10 cellular contexts compared by ENCODE assay signal in the genomic region with DNA sequence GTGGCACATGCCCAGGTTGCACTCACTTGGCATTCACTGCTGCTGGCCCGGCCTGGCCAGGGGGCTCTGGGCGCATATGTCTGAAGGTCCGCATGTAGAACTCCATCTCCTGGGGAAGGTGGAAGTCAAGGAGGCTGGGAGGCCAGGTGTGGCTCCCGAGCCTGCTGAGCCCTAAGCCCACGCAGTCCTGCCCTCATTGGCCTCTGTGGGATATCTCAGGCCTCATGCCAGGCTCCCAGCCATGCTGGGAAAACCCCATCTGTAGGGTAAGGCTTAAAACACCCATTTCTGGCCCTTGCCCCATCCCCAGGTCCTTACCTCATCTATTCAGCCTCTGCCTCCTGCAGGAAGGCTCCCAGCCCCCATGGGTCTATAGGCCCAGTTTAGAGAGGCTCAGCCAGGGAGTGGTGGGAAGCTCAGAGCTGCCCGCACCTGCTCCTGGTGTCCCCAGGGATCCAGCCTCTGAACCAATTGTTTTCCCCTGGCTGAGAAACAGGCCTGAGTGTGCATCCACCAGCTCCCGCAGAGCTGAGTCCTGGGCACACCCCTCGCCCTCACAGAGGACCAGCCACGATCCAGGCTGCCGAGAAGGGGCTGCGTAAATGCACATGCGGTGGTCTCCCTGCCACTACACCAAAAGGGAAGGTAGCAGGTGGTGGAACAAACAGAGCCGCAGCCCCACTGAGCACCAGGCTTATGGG. TPM values are rescaled to one million over a fixed set of nuclear protein-coding genes. Genes with fewer than 3 reads are reported as not detected.
DNase-seq lines count a peak whose midpoint lies in the region; ATAC-seq and TF ChIP-seq lines count a peak whose summit lies in the region.
"Had no signal": no experiment of that assay in that cellular context is flagged by ENCODE, and none has a peak within 500 bp of the region (broad histone marks: within the 10 kb centered on the region; RNA-seq: fewer than 3 reads in every experiment).

No MANE protein-coding gene starts in this region.

- TF ChIP-seq POLR2A in gastrocnemius medialis (IDR thresholded peaks at IDR 0.05), result no peak

- ATAC-seq in gastrocnemius medialis, result no peak
- no peak for ATAC-seq in HG03521 (IDR thresholded peaks at IDR 0.05; ENCODE audit: unreplicated experiment)
- ATAC-seq in GM21619 (IDR thresholded peaks at IDR 0.05; ENCODE audit: unreplicated experiment), result no peak
- ATAC-seq: natural killer cell treated with Interleukin-12 subunit alpha and Interleukin-12 subunit beta and Interleukin-15 and Interleukin-18, amount 100 ng/mL, for 72 hours had no signal

- intact Hi-C loops in gastrocnemius medialis (cut with DNase I; ENCODE audit: low total_unique reads), result no loop called here

- H3K9me3 ChIP-seq in gastrocnemius medialis, result no peaks in the 10 kb centered on the region

- H3K36me3 ChIP-seq in H7 (replicated peaks; ENCODE audit: control insufficient read depth, insufficient read depth, low read length), result no peaks in the 10 kb centered on the region
- no peaks in the 10 kb centered on the region for H3K36me3 ChIP-seq in gastrocnemius medialis
- H3K36me3 ChIP-seq: cardiac muscle cell had no signal

- H3K4me1 ChIP-seq in gastrocnemius medialis, result peaks cover 53 to 66% of the 10 kb centered on the region in 2 donors

- DNase-seq in H7 (peak; percentile 71), NCI-H510A (lab: John Stamatoyannopoulos, UW) (peak; percentile 58), epithelial cell of esophagus (ENCODE audit: low read depth) (peak; percentile 32), gastrocnemius medialis (no peak), SKM-1 treated with dmso at 0.1 percent for 144 hours (lab: John Stamatoyannopoulos, UW; ENCODE audit: unreplicated experiment) (no peak)
- no peak for DNase-seq in activated naive CD4-positive, alpha-beta T cell treated with anti-CD3 and anti-CD28 coated beads, Interleukin-2, amount 50 U/mL, for 16 hours

- peak overlapping the region; percentile 18 to 70 (median 58) for H3K27ac ChIP-seq in gastrocnemius medialis
- H3K27ac ChIP-seq: cardiac muscle cell had no signal

- no peak for TF ChIP-seq CTCF in epithelial cell of esophagus (IDR thresholded peaks at IDR 0.05; ENCODE audit: insufficient read depth, low read depth, low read length, missing control alignments)
- no peak for TF ChIP-seq CTCF in gastrocnemius medialis (IDR thresholded peaks at IDR 0.05 in 4 of 5, conservative IDR thresholded peaks at IDR 0.05 in 1 of 5)

- H3K4me3 ChIP-seq in H7 (ENCODE audit: insufficient read depth, low read depth, low read length), result no peak overlapping the region
- H3K4me3 ChIP-seq in epithelial cell of esophagus (ENCODE audit: low read length), result no peak overlapping the region
- H3K4me3 ChIP-seq in gastrocnemius medialis, result no peak overlapping the region
- H3K4me3 ChIP-seq: cardiac muscle cell had no signal

- in situ Hi-C loops in gastrocnemius medialis (cut with MboI; ENCODE audit: low sequenced_read_pairs in 4 of 4), result no loop called here

- H3K27me3 ChIP-seq in H7 (ENCODE audit: control insufficient read depth, insufficient read depth, low read length), result peaks cover 43% of the 10 kb centered on the region
- no peaks in the 10 kb centered on the region for H3K27me3 ChIP-seq in gastrocnemius medialis

RNA-seq across cellular contexts. Expression of gene TPPP3, which starts 2.3 kb away (rescaled TPM):
- 0.44 and 0.80 TPM in 2 replicates for total RNA-seq in H7 (2014; rRNA removed; shearing (Covaris generic))
- 10 to 100 TPM in 2 of 4 donors, 1 to 10 TPM in 2; 2.2 to 31.9 (median 7.1) TPM for total RNA-seq in gastrocnemius medialis

RNA-seq across cellular contexts. Expression of gene ZDHHC1, which starts 20.7 kb away (rescaled TPM):
- 8.0 and 10.3 TPM in 2 replicates for total RNA-seq in H7 (2014; rRNA removed; shearing (Covaris generic))
- total RNA-seq in gastrocnemius medialis, result 10 to 100 TPM in 1 of 4 donors, 1 to 10 TPM in 3; 4.4 to 11.0 (median 8.9) TPM

RNA-seq across cellular contexts. Expression of gene HSD11B2, which starts 35.3 kb away (rescaled TPM):
- 25.1 and 35.1 TPM in 2 replicates for total RNA-seq in H7 (2014; rRNA removed; shearing (Covaris generic))
- 1 to 10 TPM in 2 of 4 donors, not detected in 2; 2.3 to 4.1 TPM for total RNA-seq in gastrocnemius medialis
- total RNA-seq: natural killer cell treated with Interleukin-12 subunit alpha and Interleukin-12 subunit beta and Interleukin-15 and Interleukin-18, amount 100 ng/mL, for 72 hours had no signal

Comparison
In these comparisons a context has a peak if more than half of its experiments do, and no peak if none do; other contexts are left out.
1. DNase-seq: peak in H7 (single experiment), NCI-H510A (single experiment) and epithelial cell of esophagus (single experiment); none in gastrocnemius medialis (0 of 2), activated naive CD4-positive, alpha-beta T cell treated with anti-CD3 and anti-CD28 coated beads, Interleukin-2, amount 50 U/mL, for 16 hours (single experiment) and SKM-1 treated with dmso at 0.1 percent for 144 hours (single experiment).